ENCODE assay signal across 1 cellular context in the genomic region with DNA sequence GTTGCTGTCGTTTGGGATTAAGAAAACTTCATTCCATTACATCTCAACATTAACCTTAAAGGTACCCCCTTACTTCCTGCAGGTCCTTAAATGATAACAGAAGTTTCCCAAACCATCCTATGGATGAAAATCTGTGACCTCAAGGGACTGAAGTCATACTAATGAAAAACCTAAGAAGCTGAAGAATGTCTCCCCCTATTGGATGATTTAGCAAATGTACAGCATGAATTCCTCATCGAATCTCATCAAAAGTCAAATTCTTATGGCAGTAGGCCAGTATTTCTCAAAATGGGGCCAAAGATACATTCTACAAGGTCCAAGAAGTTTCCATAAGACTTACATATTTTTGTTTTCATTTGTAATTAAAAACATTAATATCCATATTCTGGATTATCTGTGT.
TF ChIP-seq lines count a peak whose summit lies in the region.

No MANE protein-coding gene starts in this region.

TF ChIP-seq in HepG2, 621 proteins besides CTCF, POLR2A, EP300 and RAD21:
- TF ChIP-seq, protein P1, sequence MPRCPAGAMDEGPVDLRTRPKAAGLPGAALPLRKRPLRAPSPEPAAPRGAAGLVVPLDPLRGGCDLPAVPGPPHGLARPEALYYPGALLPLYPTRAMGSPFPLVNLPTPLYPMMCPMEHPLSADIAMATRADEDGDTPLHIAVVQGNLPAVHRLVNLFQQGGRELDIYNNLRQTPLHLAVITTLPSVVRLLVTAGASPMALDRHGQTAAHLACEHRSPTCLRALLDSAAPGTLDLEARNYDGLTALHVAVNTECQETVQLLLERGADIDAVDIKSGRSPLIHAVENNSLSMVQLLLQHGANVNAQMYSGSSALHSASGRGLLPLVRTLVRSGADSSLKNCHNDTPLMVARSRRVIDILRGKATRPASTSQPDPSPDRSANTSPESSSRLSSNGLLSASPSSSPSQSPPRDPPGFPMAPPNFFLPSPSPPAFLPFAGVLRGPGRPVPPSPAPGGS (CRISPR knock-in tag; IDR thresholded peaks at IDR 0.05): no peak
- TF ChIP-seq NFKBIZ (CRISPR knock-in tag; IDR thresholded peaks at IDR 0.05) (no peak), STAG1 (CRISPR knock-in tag; IDR thresholded peaks at IDR 0.05) (peak; percentile 13; the same call in 1 of the 2 replicates), SMARCE1 (IDR thresholded peaks at IDR 0.05; ENCODE audit: borderline replicate concordance) (no peak)
- TF ChIP-seq, protein P2, sequence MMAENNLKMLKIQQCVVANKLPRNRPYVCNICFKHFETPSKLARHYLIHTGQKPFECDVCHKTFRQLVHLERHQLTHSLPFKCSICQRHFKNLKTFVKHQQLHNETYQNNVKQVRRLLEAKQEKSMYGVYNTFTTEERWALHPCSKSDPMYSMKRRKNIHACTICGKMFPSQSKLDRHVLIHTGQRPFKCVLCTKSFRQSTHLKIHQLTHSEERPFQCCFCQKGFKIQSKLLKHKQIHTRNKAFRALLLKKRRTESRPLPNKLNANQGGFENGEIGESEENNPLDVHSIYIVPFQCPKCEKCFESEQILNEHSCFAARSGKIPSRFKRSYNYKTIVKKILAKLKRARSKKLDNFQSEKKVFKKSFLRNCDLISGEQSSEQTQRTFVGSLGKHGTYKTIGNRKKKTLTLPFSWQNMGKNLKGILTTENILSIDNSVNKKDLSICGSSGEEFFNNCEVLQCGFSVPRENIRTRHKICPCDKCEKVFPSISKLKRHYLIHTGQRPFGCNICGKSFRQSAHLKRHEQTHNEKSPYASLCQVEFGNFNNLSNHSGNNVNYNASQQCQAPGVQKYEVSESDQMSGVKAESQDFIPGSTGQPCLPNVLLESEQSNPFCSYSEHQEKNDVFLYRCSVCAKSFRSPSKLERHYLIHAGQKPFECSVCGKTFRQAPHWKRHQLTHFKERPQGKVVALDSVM (CRISPR knock-in tag; IDR thresholded peaks at IDR 0.05): no peak
- TF ChIP-seq, protein P3, sequence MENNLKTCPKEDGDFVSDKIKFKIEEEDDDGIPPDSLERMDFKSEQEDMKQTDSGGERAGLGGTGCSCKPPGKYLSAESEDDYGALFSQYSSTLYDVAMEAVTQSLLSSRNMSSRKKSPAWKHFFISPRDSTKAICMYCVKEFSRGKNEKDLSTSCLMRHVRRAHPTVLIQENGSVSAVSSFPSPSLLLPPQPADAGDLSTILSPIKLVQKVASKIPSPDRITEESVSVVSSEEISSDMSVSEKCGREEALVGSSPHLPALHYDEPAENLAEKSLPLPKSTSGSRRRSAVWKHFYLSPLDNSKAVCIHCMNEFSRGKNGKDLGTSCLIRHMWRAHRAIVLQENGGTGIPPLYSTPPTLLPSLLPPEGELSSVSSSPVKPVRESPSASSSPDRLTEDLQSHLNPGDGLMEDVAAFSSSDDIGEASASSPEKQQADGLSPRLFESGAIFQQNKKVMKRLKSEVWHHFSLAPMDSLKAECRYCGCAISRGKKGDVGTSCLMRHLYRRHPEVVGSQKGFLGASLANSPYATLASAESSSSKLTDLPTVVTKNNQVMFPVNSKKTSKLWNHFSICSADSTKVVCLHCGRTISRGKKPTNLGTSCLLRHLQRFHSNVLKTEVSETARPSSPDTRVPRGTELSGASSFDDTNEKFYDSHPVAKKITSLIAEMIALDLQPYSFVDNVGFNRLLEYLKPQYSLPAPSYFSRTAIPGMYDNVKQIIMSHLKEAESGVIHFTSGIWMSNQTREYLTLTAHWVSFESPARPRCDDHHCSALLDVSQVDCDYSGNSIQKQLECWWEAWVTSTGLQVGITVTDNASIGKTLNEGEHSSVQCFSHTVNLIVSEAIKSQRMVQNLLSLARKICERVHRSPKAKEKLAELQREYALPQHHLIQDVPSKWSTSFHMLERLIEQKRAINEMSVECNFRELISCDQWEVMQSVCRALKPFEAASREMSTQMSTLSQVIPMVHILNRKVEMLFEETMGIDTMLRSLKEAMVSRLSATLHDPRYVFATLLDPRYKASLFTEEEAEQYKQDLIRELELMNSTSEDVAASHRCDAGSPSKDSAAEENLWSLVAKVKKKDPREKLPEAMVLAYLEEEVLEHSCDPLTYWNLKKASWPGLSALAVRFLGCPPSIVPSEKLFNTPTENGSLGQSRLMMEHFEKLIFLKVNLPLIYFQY (CRISPR knock-in tag; IDR thresholded peaks at IDR 0.05; ENCODE audit: borderline replicate concordance): no peak
